ENCODE assay signal across 17 cellular contexts in the genomic region with DNA sequence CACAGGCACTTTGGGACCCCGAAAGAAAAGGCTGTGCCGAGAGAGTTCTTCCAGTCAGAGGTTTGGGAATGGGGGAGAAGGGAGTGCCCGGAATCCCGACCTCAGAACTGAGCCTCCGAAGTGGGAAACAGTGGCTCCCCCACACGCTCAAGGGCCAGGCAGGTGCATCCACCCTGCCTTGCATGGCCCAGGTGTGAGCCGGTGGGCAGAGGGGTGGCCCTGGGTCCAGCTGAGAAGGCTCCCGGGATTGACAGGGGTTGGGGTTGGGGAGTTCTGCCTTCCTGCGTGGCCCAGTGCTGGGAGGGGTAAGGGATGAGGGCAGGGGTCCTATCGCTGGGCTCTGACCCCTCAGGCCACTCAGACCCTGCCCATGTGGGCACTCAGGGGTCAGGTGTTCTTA.
DNase-seq lines count a peak whose midpoint lies in the region; ATAC-seq and TF ChIP-seq lines count a peak whose summit lies in the region.
"Had no signal": no experiment of that assay in that cellular context is flagged by ENCODE, and none has a peak within 500 bp of the region (broad histone marks: within the 10 kb centered on the region; RNA-seq: fewer than 3 reads in every experiment).

No MANE protein-coding gene starts in this region.

- no peak for TF ChIP-seq EP300 in suprapubic skin (IDR thresholded peaks at IDR 0.05)

- no peaks in the 10 kb centered on the region for H3K36me3 ChIP-seq in suprapubic skin
- H3K36me3 ChIP-seq: heart right ventricle had no signal

- no peak overlapping the region for H3K27ac Mint-ChIP-seq in stimulated activated naive CD8-positive, alpha-beta T cell treated with anti-CD3 and anti-CD28 coated beads, Interleukin-15, amount 100 ng/mL, for 72 hours
- H3K27ac Mint-ChIP-seq: GM23338, mesothelial cell of epicardium had no signal

- no peak overlapping the region for H3K27ac ChIP-seq in suprapubic skin
- H3K27ac ChIP-seq: heart right ventricle had no signal

- H3K27me3 ChIP-seq in suprapubic skin: peaks cover 12% of the 10 kb centered on the region

- WGBS in suprapubic skin: 56% methylated on average over 6 of the region's 10 CpGs

- no peak for DNase-seq in stimulated activated naive CD8-positive, alpha-beta T cell treated with anti-CD3 and anti-CD28 coated beads, Interleukin-15, amount 100 ng/mL, for 72 hours
- DNase-seq in stimulated activated naive CD8-positive, alpha-beta T cell treated with anti-CD3 and anti-CD28 coated beads, Interleukin-15, Interleukin-2, amounts not matched to agents 100 U/mL and 50 U/mL, for 24 hours: no peak
- DNase-seq in NCI-H524 treated with DMSO at 0.1 percent for 48 hours (lab: John Stamatoyannopoulos, UW) (no peak), suprapubic skin (ENCODE audit: low spot score in 2 of 2) (no peak)
- no peak for DNase-seq in stimulated activated CD8-positive, alpha-beta memory T cell treated with anti-CD3 and anti-CD28 coated beads, Interleukin-4, amount 100 ng/mL, for 48 hours
- DNase-seq in stimulated activated CD4-positive, alpha-beta T cell treated with anti-CD3 and anti-CD28 coated beads, Interleukin-2, amount 100 ng/mL, for 24 hours: no peak
- DNase-seq: activated CD4-positive, alpha-beta T cell treated with anti-CD3 and anti-CD28 coated beads for 48 hours; activated T-cell treated with anti-CD3 and anti-CD28 coated beads, Interleukin-2, amount 50 U/mL, for 4 hours; heart right ventricle; NCI-H82; nucleus accumbens; stimulated activated CD4-positive, alpha-beta T cell treated with anti-CD3 and anti-CD28 coated beads, Interleukin-4, amount 100 ng/mL, for 4 hours; stimulated activated naive CD4-positive, alpha-beta T cell had no signal

- TF ChIP-seq CTCF in suprapubic skin (IDR thresholded peaks at IDR 0.05): no peak

- TF ChIP-seq POLR2A in suprapubic skin (IDR thresholded peaks at IDR 0.05): no peak

- no peaks in the 10 kb centered on the region for H3K9me3 ChIP-seq in suprapubic skin
- H3K9me3 ChIP-seq: heart right ventricle had no signal

- peaks cover 48% of the 10 kb centered on the region for H3K27me3 Mint-ChIP-seq in stimulated activated naive CD8-positive, alpha-beta T cell treated with anti-CD3 and anti-CD28 coated beads, Interleukin-15, amount 100 ng/mL, for 72 hours

- H3K4me3 Mint-ChIP-seq in stimulated activated naive CD8-positive, alpha-beta T cell treated with anti-CD3 and anti-CD28 coated beads, Interleukin-15, amount 100 ng/mL, for 72 hours: peak overlapping the region in 1 of 2 donors; percentile 86
- H3K4me3 Mint-ChIP-seq: GM23338, mesothelial cell of epicardium had no signal

- ATAC-seq in stimulated activated naive CD8-positive, alpha-beta T cell treated with anti-CD3 and anti-CD28 coated beads, Interleukin-15, amount 100 ng/mL, for 72 hours: peak; percentile 20
- no peak for ATAC-seq in stimulated activated naive CD8-positive, alpha-beta T cell treated with anti-CD3 and anti-CD28 coated beads, Interleukin-15, Interleukin-2, amounts not matched to agents 100 U/mL and 50 U/mL, for 24 hours
- ATAC-seq in GM21723 (IDR thresholded peaks at IDR 0.05; ENCODE audit: unreplicated experiment) (peak; percentile 7), HG03442 (IDR thresholded peaks at IDR 0.05; ENCODE audit: unreplicated experiment) (peak; percentile 24)

- peaks cover 7 to 10% of the 10 kb centered on the region in 2 donors for H3K9me3 Mint-ChIP-seq in stimulated activated naive CD8-positive, alpha-beta T cell treated with anti-CD3 and anti-CD28 coated beads, Interleukin-15, amount 100 ng/mL, for 72 hours
- H3K9me3 Mint-ChIP-seq: activated T-cell treated with anti-CD3 and anti-CD28 coated beads, Interleukin-2, amount 50 U/mL, for 4 hours had no signal

- no peak overlapping the region for H3K4me3 ChIP-seq in suprapubic skin
- H3K4me3 ChIP-seq: GM23338 had no signal

- H3K4me1 Mint-ChIP-seq in stimulated activated naive CD8-positive, alpha-beta T cell treated with anti-CD3 and anti-CD28 coated beads, Interleukin-15, amount 100 ng/mL, for 72 hours: peaks cover 9% of the 10 kb centered on the region
- H3K4me1 Mint-ChIP-seq: GM23338, mesothelial cell of epicardium had no signal

- no peaks in the 10 kb centered on the region for H3K4me1 ChIP-seq in suprapubic skin
- H3K4me1 ChIP-seq: heart right ventricle had no signal
